In the genomic region with DNA sequence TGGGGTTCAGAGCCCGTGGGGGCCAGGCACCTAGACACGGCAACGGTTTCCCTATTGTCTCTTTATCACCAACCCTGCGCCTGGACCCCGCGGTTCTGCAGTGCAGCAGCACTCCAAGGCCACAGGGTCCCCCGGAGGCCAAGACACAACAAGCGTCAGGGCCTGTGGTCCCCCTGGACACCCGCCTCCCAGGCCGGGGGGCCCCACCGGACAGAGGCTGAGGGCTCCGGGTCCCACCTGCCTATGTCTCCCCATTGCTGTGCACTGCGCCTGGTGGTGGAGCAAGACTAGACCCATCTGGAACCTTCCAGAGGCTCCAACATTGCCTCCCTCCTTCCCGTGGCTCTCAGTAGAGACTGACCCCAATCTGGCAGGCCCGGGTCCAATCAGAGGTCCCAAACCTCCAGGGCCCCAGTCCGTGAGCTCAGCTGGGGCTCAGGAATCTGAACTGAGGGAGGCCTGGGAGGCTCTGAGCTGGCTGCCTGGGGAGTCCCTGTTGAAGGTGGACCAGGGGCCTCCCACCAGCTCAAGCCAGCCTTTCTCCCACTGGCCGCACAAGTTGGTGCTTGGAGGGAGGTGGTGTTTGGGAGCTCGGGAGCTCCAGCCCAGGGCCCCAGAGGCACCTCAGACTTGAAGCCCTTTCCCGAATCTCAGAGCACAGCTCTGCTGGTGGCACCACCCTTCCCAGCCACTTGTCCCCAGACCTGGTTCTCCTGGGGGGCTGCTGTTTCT, we compare ENCODE assay signal across 16 cellular contexts. TPM values are rescaled to one million over a fixed set of nuclear protein-coding genes. Genes with fewer than 3 reads are reported as not detected.
A peak's percentile ranks its signal among the peaks of the same experiment; 100 is the strongest.
DNase-seq lines count a peak whose midpoint lies in the region; ATAC-seq, FAIRE-seq and TF ChIP-seq lines count a peak whose summit lies in the region.
"Had no signal": no experiment of that assay in that cellular context is flagged by ENCODE, and none has a peak within 500 bp of the region (broad histone marks: within the 10 kb centered on the region; RNA-seq: fewer than 3 reads in every experiment).

No MANE protein-coding gene starts in this region.

- H3K36me3 ChIP-seq in HepG2 (replicated peaks in 1 of 2; ENCODE audit: control insufficient read depth in 1 of 2, insufficient read depth in 2 of 2, low read length in 2 of 2) = no peaks in the 10 kb centered on the region
- H3K36me3 ChIP-seq in right lobe of liver = no peaks in the 10 kb centered on the region
- no peaks in the 10 kb centered on the region for H3K36me3 ChIP-seq in PC-3 (ENCODE audit: low read depth, low read length)
- no peaks in the 10 kb centered on the region for H3K36me3 ChIP-seq in H1 (ENCODE audit: control insufficient read depth in 2 of 4, insufficient read depth in 4 of 4, low read length in 3 of 4)
- H3K36me3 ChIP-seq: BLaER1 had no signal

- H2BK5ac ChIP-seq in H1 (ENCODE audit: low read depth, low read length) = no peak overlapping the region

- H2BK120ac ChIP-seq in H1 (replicated peaks; ENCODE audit: low read depth, low read length) = no peak overlapping the region

- H3K27me3 ChIP-seq in HepG2 (ENCODE audit: control insufficient read depth in 1 of 2, insufficient read depth in 2 of 2, low read length in 2 of 2) = peaks cover 18 to 47% of the 10 kb centered on the region in 2 experiments; a peak in 4 of 5 replicates
- H3K27me3 ChIP-seq in right lobe of liver = no peaks in the 10 kb centered on the region
- H3K27me3 ChIP-seq in PC-3 (ENCODE audit: low read length) = peaks cover 22% of the 10 kb centered on the region
- peaks cover 0 to 5% (median 1%) of the 10 kb centered on the region in 4 experiments; a peak in 3 of 7 replicates for H3K27me3 ChIP-seq in H1 (replicated peaks in 1 of 4; ENCODE audit: control insufficient read depth in 3 of 4, extremely low read depth in 1 of 4, insufficient read depth in 3 of 4, low read length in 3 of 4)

- TF ChIP-seq RAD21 in HepG2 (CRISPR knock-in tag; IDR thresholded peaks at IDR 0.05) (no peak), H1 (IDR thresholded peaks at IDR 0.05 in 1 of 2, conservative IDR thresholded peaks at IDR 0.05 in 1 of 2; ENCODE audit: low read depth in 2 of 2, low read length in 2 of 2) (no peak)

- 60% methylated on average over 17 of the region's 19 CpGs for WGBS in HepG2 (ENCODE audit: low lambda C conversion rate)
- 79% methylated on average over 4 of the region's 19 CpGs for WGBS in right lobe of liver (ENCODE audit: insufficient coverage, low coverage, low lambda C conversion rate, missing lambda C conversion rate)
- WGBS in H1 (ENCODE audit: extremely low coverage in 1 of 2, insufficient coverage in 1 of 2, insufficient read length in 1 of 2, insufficient replicate concordance in 2 of 2, low coverage in 1 of 2, low lambda C conversion rate in 2 of 2, missing lambda C conversion rate in 1 of 2), 2 experiments = 90% methylated on average over 18 of the region's 19 CpGs; no CpG with 5 or more reads in 1 of the 2 experiments

- no peak for TF ChIP-seq CTCF in HepG2 (CRISPR knock-in tag; IDR thresholded peaks at IDR 0.05)
- TF ChIP-seq CTCF in right lobe of liver (IDR thresholded peaks at IDR 0.05) = no peak
- no peak for TF ChIP-seq CTCF in PC-3 (conservative IDR thresholded peaks at IDR 0.05; ENCODE audit: low read depth, low read length)
- no peak for TF ChIP-seq CTCF in H1 (IDR thresholded peaks at IDR 0.05; ENCODE audit: control extremely low read depth in 1 of 3, insufficient read depth in 1 of 3, low read depth in 1 of 3, low read length in 3 of 3)
- no peak for TF ChIP-seq CTCF in GM13977 (IDR thresholded peaks at IDR 0.05; ENCODE audit: extremely low read depth, insufficient read depth, missing control alignments)

- no peak overlapping the region for H2BK15ac ChIP-seq in H1 (ENCODE audit: low read length)

- no peak for DNase-seq in HepG2 (ENCODE audit: low spot score)
- DNase-seq in right lobe of liver = no peak
- no peak for DNase-seq in PC-3
- no peak for DNase-seq in H1 (ENCODE audit: low read depth in 1 of 2, low spot score in 2 of 2)
- no peak for DNase-seq in GM13977 (ENCODE audit: low spot score)
- no peak for DNase-seq in RCC 7860 (ENCODE audit: low spot score)
- DNase-seq in posterior cingulate gyrus = no peak
- DNase-seq: CD4-positive, CD25-positive, alpha-beta regulatory T cell; DMS79; GM23248 had no signal

- no peak for TF ChIP-seq EP300 in HepG2 (IDR thresholded peaks at IDR 0.05; ENCODE audit: low read depth in 2 of 2, low read length in 2 of 2)
- no peak for TF ChIP-seq EP300 in HepG2 (CRISPR knock-in tag; IDR thresholded peaks at IDR 0.05; ENCODE audit: borderline replicate concordance)
- no peak for TF ChIP-seq EP300 in H1 (IDR thresholded peaks at IDR 0.05; ENCODE audit: borderline replicate concordance in 1 of 2, low read depth in 2 of 2, low read length in 2 of 2)

- H3K79me1 ChIP-seq in H1 (ENCODE audit: low read depth, low read length) = no peaks in the 10 kb centered on the region

- H3K27ac ChIP-seq in HepG2 (ENCODE audit: extremely low read length, insufficient read depth, low read length) = no peak overlapping the region
- no peak overlapping the region for H3K27ac ChIP-seq in right lobe of liver
- H3K27ac ChIP-seq in PC-3 (ENCODE audit: low read length) = no peak overlapping the region
- no peak overlapping the region for H3K27ac ChIP-seq in H1 (ENCODE audit: low read depth, low read length)
- H3K27ac ChIP-seq: BLaER1, GM23248 had no signal

- H3K56ac ChIP-seq in H1 (replicated peaks; ENCODE audit: insufficient read length, low read depth, low read length) = no peak overlapping the region

- H4K20me1 ChIP-seq in HepG2 (ENCODE audit: insufficient read depth, low read length) (no peaks in the 10 kb centered on the region), PC-3 (ENCODE audit: low read length) (no peaks in the 10 kb centered on the region), H1 (replicated peaks in 1 of 2; ENCODE audit: control insufficient read depth in 1 of 2, insufficient read depth in 2 of 2, low read length in 2 of 2) (peaks cover 0 to 3% of the 10 kb centered on the region in 2 experiments)

- BruUV-seq in HepG2 (replicated peaks; lab: Mats Ljungman, UMichigan) (no TSS peak), PC-3 (replicated peaks; lab: Mats Ljungman, UMichigan) (no TSS peak)

- H2BK12ac ChIP-seq in H1 (ENCODE audit: low read depth, low read length) = no peak overlapping the region

- FAIRE-seq in HepG2 (lab: Jason Lieb, UNC) = no peak
- no peak for FAIRE-seq in H1 (lab: Jason Lieb, UNC)
- FAIRE-seq in RCC 7860 (lab: Jason Lieb, UNC) = no peak
- FAIRE-seq: GM12878 had no signal

- no peaks in the 10 kb centered on the region for H3K23me2 ChIP-seq in H1 (ENCODE audit: low read depth, low read length)

- H2AK5ac ChIP-seq in H1 (ENCODE audit: low read depth, low read length) = no peak overlapping the region

- TF ChIP-seq POLR2A in HepG2 (IDR thresholded peaks at IDR 0.05; ENCODE audit: insufficient read depth in 1 of 2, low read depth in 2 of 2, low read length in 2 of 2) (no peak), right lobe of liver (IDR thresholded peaks at IDR 0.05) (no peak), H1 (IDR thresholded peaks at IDR 0.05; ENCODE audit: control extremely low read depth in 1 of 2, low read depth in 2 of 2, low read length in 2 of 2) (no peak)

- H3K4ac ChIP-seq in H1 (replicated peaks; ENCODE audit: insufficient read length, low read depth, low read length) = no peak overlapping the region

- peaks cover 6% of the 10 kb centered on the region for H3K4me1 ChIP-seq in HepG2 (ENCODE audit: insufficient read depth, low read length)
- no peaks in the 10 kb centered on the region for H3K4me1 ChIP-seq in right lobe of liver
- no peaks in the 10 kb centered on the region for H3K4me1 ChIP-seq in PC-3 (ENCODE audit: insufficient read depth, low read length)
- H3K4me1 ChIP-seq in H1 (replicated peaks in 1 of 4; ENCODE audit: control insufficient read depth in 3 of 4, insufficient read depth in 4 of 4, low read length in 3 of 4) = no peaks in the 10 kb centered on the region; a peak in 2 of 7 replicates
- H3K4me1 ChIP-seq: BLaER1 had no signal

- H3K9me2 ChIP-seq in PC-3 (replicated peaks; ENCODE audit: low read length) = no peaks in the 10 kb centered on the region

- no peak overlapping the region for H2BK20ac ChIP-seq in H1 (ENCODE audit: low read length)

- in situ Hi-C loops in HepG2 (cut with HindIII; ENCODE audit: extremely low pct_ligation_motif_present, low pct_unique_long_range_greater_than_20kb) = no loop called here
- in situ Hi-C loops in GM13977 (cut with MboI; ENCODE audit: low pct_unique_long_range_greater_than_20kb, low sequenced_read_pairs, unreplicated experiment) = no loop called here

- no peak overlapping the region for H4K5ac ChIP-seq in H1 (ENCODE audit: insufficient read length, low read depth, low read length)

- H4K91ac ChIP-seq in H1 (replicated peaks; ENCODE audit: insufficient read length, low read length) = no peak overlapping the region

- H3K18ac ChIP-seq in H1 (ENCODE audit: extremely low read depth, low read length) = no peak overlapping the region

- H2AFZ ChIP-seq in HepG2 (ENCODE audit: low read length) (no peak overlapping the region), PC-3 (ENCODE audit: low read length) (no peak overlapping the region), H1 (ENCODE audit: low read length) (no peak overlapping the region)
- H2AFZ ChIP-seq: GM23248 had no signal

- intact Hi-C loops in HepG2 (cut with micrococcal nuclease; ENCODE audit: unreplicated experiment) (no loop called here), right lobe of liver (cut with DNase I) (no loop called here), PC-3 (cut with micrococcal nuclease) (no loop called here), posterior cingulate gyrus (cut with DNase I) (no loop called here)

- CTCF ChIA-PET in HepG2 (lab: Yijun Ruan, JAX; ENCODE audit: low intra/inter-chr PET ratio, low total read pairs) (no interaction called here), PC-3 (lab: Charles Lee) (no interaction called here), H1 (lab: Charles Lee; ENCODE audit: partially characterized antibody) (interaction anchor here (0.8 to 1.6 kb wide), 9 partner anchors 11 to 245 kb away, joined by 3 to 5 read pairs (median 3); no protein-coding TSS in a partner anchor)

- peak overlapping the region; percentile 92; the same call in 1 of the 2 replicates for H4K8ac ChIP-seq in H1 (ENCODE audit: extremely low read depth, insufficient read depth, low read length)

- H3K9me3 ChIP-seq in HepG2 (ENCODE audit: low read length) = no peaks in the 10 kb centered on the region
- H3K9me3 ChIP-seq in right lobe of liver = no peaks in the 10 kb centered on the region
- H3K9me3 ChIP-seq in PC-3 (ENCODE audit: low read length) = no peaks in the 10 kb centered on the region
- no peaks in the 10 kb centered on the region for H3K9me3 ChIP-seq in H1 (ENCODE audit: insufficient read depth in 2 of 2, low read depth in 1 of 2, low read length in 1 of 2)
- H3K9me3 ChIP-seq: BLaER1 had no signal

- ATAC-seq in HepG2 (peak; percentile 4; the same call in 2 of the 3 replicates), right lobe of liver (no peak), PC-3 (peak; percentile 26; the same call in 1 of the 2 replicates)
- ATAC-seq: GM12878 had no signal

- no peak overlapping the region for H3K14ac ChIP-seq in H1 (ENCODE audit: insufficient read length)

- POLR2A ChIA-PET in HepG2 (lab: Yijun Ruan, JAX) = no interaction called here
- POLR2A ChIA-PET in PC-3 (lab: Charles Lee; ENCODE audit: unreplicated experiment) = no interaction called here
- POLR2A ChIA-PET in H1 (lab: Charles Lee; ENCODE audit: partially characterized antibody) = interaction anchor here (0.6 kb wide), 1 partner anchor 349 kb away, joined by 3 read pairs; no protein-coding TSS in a partner anchor

- H3K4me2 ChIP-seq in HepG2 (ENCODE audit: low read depth, low read length) = no peak overlapping the region
- H3K4me2 ChIP-seq in PC-3 (ENCODE audit: low read length) = no peak overlapping the region
- no peak overlapping the region for H3K4me2 ChIP-seq in H1 (ENCODE audit: insufficient read depth in 1 of 2, low read depth in 2 of 2, low read length in 2 of 2)
- H3K4me2 ChIP-seq: BLaER1 had no signal

- H3K9ac ChIP-seq in HepG2 (ENCODE audit: insufficient read depth, low read depth, low read length) (no peak overlapping the region), PC-3 (ENCODE audit: low read length) (no peak overlapping the region), H1 (replicated peaks in 1 of 4; ENCODE audit: extremely low read depth in 1 of 4, low read depth in 3 of 4, low read length in 3 of 4) (no peak overlapping the region)
- H3K9ac ChIP-seq: BLaER1, GM23248 had no signal

- H3K4me3 ChIP-seq in HepG2 (replicated peaks in 1 of 3; ENCODE audit: insufficient read depth in 1 of 3, low read depth in 2 of 3, low read length in 3 of 3) (no peak overlapping the region), right lobe of liver (no peak overlapping the region), PC-3 (ENCODE audit: low read length) (no peak overlapping the region), H1 (ENCODE audit: extremely low read depth in 1 of 4, insufficient read depth in 2 of 4, low read depth in 3 of 4, low read length in 4 of 4) (no peak overlapping the region)
- H3K4me3 ChIP-seq: BLaER1, GM12878, GM23248 had no signal

- no peaks in the 10 kb centered on the region for H3F3A ChIP-seq in PC-3 (ENCODE audit: low read length, unreplicated experiment)

- H3K23ac ChIP-seq in H1 (ENCODE audit: insufficient read length) = no peak overlapping the region

- no peaks in the 10 kb centered on the region for H3K79me2 ChIP-seq in HepG2 (ENCODE audit: insufficient read depth, low read length)
- H3K79me2 ChIP-seq in PC-3 (ENCODE audit: low read length) = no peaks in the 10 kb centered on the region
- H3K79me2 ChIP-seq in H1 (ENCODE audit: control insufficient read depth in 1 of 2, insufficient read depth in 2 of 2, low read length in 2 of 2) = no peaks in the 10 kb centered on the region

RNA-seq across cellular contexts. Expression of gene GATA5, which starts 8.8 kb away (rescaled TPM):
- total RNA-seq in HepG2 (2016; rRNA removed; fragmentation: Illumina TruSeq; extraction: Trizol) = 0.20 and 0.39 TPM in 2 replicates
- total RNA-seq in HepG2 (2016; cell fraction: cytosol; rRNA removed; fragmentation: Illumina TruSeq; extraction: Trizol; ENCODE audit: low read depth) = 0.09 and 0.10 TPM in 2 replicates
- 0.10 and 0.32 TPM in 2 replicates for total RNA-seq in HepG2 (2016; cell fraction: insoluble cytoplasmic fraction; rRNA removed; fragmentation: Illumina TruSeq; extraction: Trizol)
- total RNA-seq in HepG2 (2016; cell fraction: membrane; rRNA removed; fragmentation: Illumina TruSeq; extraction: Trizol) = 0.31 and 0.65 TPM in 2 replicates
- 0.19 and 0.22 TPM in 2 replicates for total RNA-seq in HepG2 (2016; cell fraction: nucleus; rRNA removed; fragmentation: Illumina TruSeq; extraction: Trizol)
- polyA plus RNA-seq in HepG2 (2011; rRNA removed) = 0.12 and 0.18 TPM in 2 replicates
- polyA plus RNA-seq in HepG2 (2011; cell fraction: cytosol; rRNA removed) = 0.10 and 0.19 TPM in 2 replicates
- polyA plus RNA-seq in HepG2 (2011; cell fraction: nucleus; rRNA removed) = 0.09 and 0.27 TPM in 2 replicates
- polyA plus RNA-seq in HepG2 (2012) = 0.05 and 0.16 TPM in 2 replicates
- polyA plus RNA-seq in HepG2 (2016; cell fraction: cytosol; fragmentation: Illumina TruSeq; extraction: Trizol; ENCODE audit: low read depth) = 0.26 and 0.33 TPM in 2 replicates
- polyA plus RNA-seq in HepG2 (2016; cell fraction: insoluble cytoplasmic fraction; fragmentation: Illumina TruSeq; extraction: Trizol; ENCODE audit: low read depth) = 0.29 and 0.56 TPM in 2 replicates
- polyA plus RNA-seq in HepG2 (2016; cell fraction: membrane; fragmentation: Illumina TruSeq; extraction: Trizol; ENCODE audit: low read depth) = 0.41 and 0.42 TPM in 2 replicates
- 0.41 and 0.80 TPM in 2 replicates for polyA plus RNA-seq in HepG2 (2016; cell fraction: nucleus; fragmentation: Illumina TruSeq; extraction: Trizol; ENCODE audit: insufficient read depth, low read depth)
- polyA minus RNA-seq in HepG2 (2011; rRNA and poly(A)+ RNA removed; ENCODE audit: low replicate concordance) = 0.18 TPM in 1 of 2 replicates, not detected in the other
- not detected in 2 replicates for polyA minus RNA-seq in HepG2 (2011; cell fraction: cytosol; rRNA and poly(A)+ RNA removed)
- not detected in 2 replicates for polyA minus RNA-seq in HepG2 (2011; cell fraction: nucleus; rRNA and poly(A)+ RNA removed)
- total RNA-seq in right lobe of liver = under 1 TPM; 0.12 to 0.56 (median 0.26) TPM
- 0.18 and 0.46 TPM in 2 replicates for total RNA-seq in PC-3 (2014; rRNA removed)
- total RNA-seq in H1 (2021; fragmentation: NEBNext Ultra II Directional; extraction: Animal tissue kit (Norgen Biotek cat#: 25700)) = 0.11 and 0.15 TPM in 2 replicates
- 0.08 TPM in 2 replicates for polyA plus RNA-seq in H1 (2011; rRNA removed)
- 0.10 TPM for polyA plus RNA-seq in H1 (2011; cell fraction: cytosol; rRNA removed)
- 0.14 TPM for polyA plus RNA-seq in H1 (2011; cell fraction: nucleus; rRNA removed)
- polyA plus RNA-seq in H1 (2012, experiment 1 of 2) = 0.11 to 0.17 TPM (median 0.12 TPM) in 3 of 4 replicates, not detected in the other
- 0.12 TPM for polyA plus RNA-seq in H1 (2012, experiment 2 of 2)
- polyA plus RNA-seq in H1 (2013, experiment 1 of 2) = 0.08 TPM
- 0.07 TPM for polyA plus RNA-seq in H1 (2013, experiment 2 of 2)
- polyA minus RNA-seq in H1 (2011; rRNA and poly(A)+ RNA removed) = 0.05 and 0.06 TPM in 2 replicates
- polyA minus RNA-seq in H1 (2011; cell fraction: cytosol; rRNA and poly(A)+ RNA removed) = not detected
- not detected for polyA minus RNA-seq in H1 (2011; cell fraction: nucleus; rRNA and poly(A)+ RNA removed)
- total RNA-seq: A673; CD4-positive, CD25-positive, alpha-beta regulatory T cell; GM12878; GM23248 had no signal
- polyA plus RNA-seq: CD4-positive, CD25-positive, alpha-beta regulatory T cell; GM12878; GM23248; IgD-negative memory B cell had no signal

RNA-seq across cellular contexts. Expression of gene RBBP8NL, which starts 39.6 kb away (rescaled TPM):
- total RNA-seq in HepG2 (2016; rRNA removed; fragmentation: Illumina TruSeq; extraction: Trizol) = 0.46 and 0.86 TPM in 2 replicates
- total RNA-seq in HepG2 (2016; cell fraction: cytosol; rRNA removed; fragmentation: Illumina TruSeq; extraction: Trizol; ENCODE audit: low read depth) = 0.30 and 0.62 TPM in 2 replicates
- total RNA-seq in HepG2 (2016; cell fraction: insoluble cytoplasmic fraction; rRNA removed; fragmentation: Illumina TruSeq; extraction: Trizol) = 0.65 and 0.76 TPM in 2 replicates
- total RNA-seq in HepG2 (2016; cell fraction: membrane; rRNA removed; fragmentation: Illumina TruSeq; extraction: Trizol) = 0.52 and 0.65 TPM in 2 replicates
- total RNA-seq in HepG2 (2016; cell fraction: nucleus; rRNA removed; fragmentation: Illumina TruSeq; extraction: Trizol) = 0.78 and 0.81 TPM in 2 replicates
- 0.69 and 0.82 TPM in 2 replicates for polyA plus RNA-seq in HepG2 (2011; rRNA removed)
- polyA plus RNA-seq in HepG2 (2011; cell fraction: cytosol; rRNA removed) = 0.46 and 0.94 TPM in 2 replicates
- 1.1 and 1.2 TPM in 2 replicates for polyA plus RNA-seq in HepG2 (2011; cell fraction: nucleus; rRNA removed)
- polyA plus RNA-seq in HepG2 (2012) = 0.24 and 0.42 TPM in 2 replicates
- polyA plus RNA-seq in HepG2 (2016; cell fraction: cytosol; fragmentation: Illumina TruSeq; extraction: Trizol; ENCODE audit: low read depth) = 0.52 and 0.54 TPM in 2 replicates
- polyA plus RNA-seq in HepG2 (2016; cell fraction: insoluble cytoplasmic fraction; fragmentation: Illumina TruSeq; extraction: Trizol; ENCODE audit: low read depth) = 0.67 and 0.91 TPM in 2 replicates
- polyA plus RNA-seq in HepG2 (2016; cell fraction: membrane; fragmentation: Illumina TruSeq; extraction: Trizol; ENCODE audit: low read depth) = 0.51 and 0.60 TPM in 2 replicates
- polyA plus RNA-seq in HepG2 (2016; cell fraction: nucleus; fragmentation: Illumina TruSeq; extraction: Trizol; ENCODE audit: insufficient read depth, low read depth) = 0.97 and 1.1 TPM in 2 replicates
- polyA minus RNA-seq in HepG2 (2011; rRNA and poly(A)+ RNA removed; ENCODE audit: low replicate concordance) = 0.40 TPM in 1 of 2 replicates, not detected in the other
- polyA minus RNA-seq in HepG2 (2011; cell fraction: cytosol; rRNA and poly(A)+ RNA removed) = 0.40 TPM in 1 of 2 replicates, not detected in the other
- polyA minus RNA-seq in HepG2 (2011; cell fraction: nucleus; rRNA and poly(A)+ RNA removed) = 0.26 and 0.75 TPM in 2 replicates
- not detected for total RNA-seq in right lobe of liver
- total RNA-seq in PC-3 (2014; rRNA removed) = 9.3 and 9.4 TPM in 2 replicates
- total RNA-seq in H1 (2021; fragmentation: NEBNext Ultra II Directional; extraction: Animal tissue kit (Norgen Biotek cat#: 25700)) = 0.43 and 0.59 TPM in 2 replicates
- 0.48 and 0.88 TPM in 2 replicates for polyA plus RNA-seq in H1 (2011; rRNA removed)
- 0.75 TPM for polyA plus RNA-seq in H1 (2011; cell fraction: cytosol; rRNA removed)
- polyA plus RNA-seq in H1 (2011; cell fraction: nucleus; rRNA removed) = 1.4 TPM
- 0.55 to 1.1 TPM (median 0.65 TPM) in 4 replicates for polyA plus RNA-seq in H1 (2012, experiment 1 of 2)
- 0.46 TPM for polyA plus RNA-seq in H1 (2012, experiment 2 of 2)
- polyA plus RNA-seq in H1 (2013, experiment 1 of 2) = 0.71 TPM
- 0.63 TPM for polyA plus RNA-seq in H1 (2013, experiment 2 of 2)
- polyA minus RNA-seq in H1 (2011; rRNA and poly(A)+ RNA removed) = 0.09 and 0.20 TPM in 2 replicates
- 1.4 TPM for polyA minus RNA-seq in H1 (2011; cell fraction: cytosol; rRNA and poly(A)+ RNA removed)
- polyA minus RNA-seq in H1 (2011; cell fraction: nucleus; rRNA and poly(A)+ RNA removed) = 1.9 TPM
- total RNA-seq: A673; CD4-positive, CD25-positive, alpha-beta regulatory T cell; G401; GM12878; GM23248; H7 had no signal
- polyA plus RNA-seq: CD4-positive, CD25-positive, alpha-beta regulatory T cell; GM12878; GM23248; IgD-negative memory B cell had no signal

RNA-seq across cellular contexts. Expression of gene CABLES2, which starts 59.9 kb away (rescaled TPM):
- 9.7 and 10.2 TPM in 2 replicates for total RNA-seq in HepG2 (2016; rRNA removed; fragmentation: Illumina TruSeq; extraction: Trizol)
- total RNA-seq in HepG2 (2016; cell fraction: cytosol; rRNA removed; fragmentation: Illumina TruSeq; extraction: Trizol; ENCODE audit: low read depth) = 3.4 and 4.0 TPM in 2 replicates
- 9.2 and 9.3 TPM in 2 replicates for total RNA-seq in HepG2 (2016; cell fraction: insoluble cytoplasmic fraction; rRNA removed; fragmentation: Illumina TruSeq; extraction: Trizol)
- total RNA-seq in HepG2 (2016; cell fraction: membrane; rRNA removed; fragmentation: Illumina TruSeq; extraction: Trizol) = 13.2 and 14.3 TPM in 2 replicates
- total RNA-seq in HepG2 (2016; cell fraction: nucleus; rRNA removed; fragmentation: Illumina TruSeq; extraction: Trizol) = 5.6 and 7.3 TPM in 2 replicates
- 5.2 and 5.9 TPM in 2 replicates for polyA plus RNA-seq in HepG2 (2011; rRNA removed)
- 4.8 and 5.4 TPM in 2 replicates for polyA plus RNA-seq in HepG2 (2011; cell fraction: cytosol; rRNA removed)
- polyA plus RNA-seq in HepG2 (2011; cell fraction: nucleus; rRNA removed) = 6.8 and 7.6 TPM in 2 replicates
- 4.7 and 5.4 TPM in 2 replicates for polyA plus RNA-seq in HepG2 (2012)
- polyA plus RNA-seq in HepG2 (2016; cell fraction: cytosol; fragmentation: Illumina TruSeq; extraction: Trizol; ENCODE audit: low read depth) = 7.5 and 8.3 TPM in 2 replicates
- polyA plus RNA-seq in HepG2 (2016; cell fraction: insoluble cytoplasmic fraction; fragmentation: Illumina TruSeq; extraction: Trizol; ENCODE audit: low read depth) = 20.6 and 26.7 TPM in 2 replicates
- polyA plus RNA-seq in HepG2 (2016; cell fraction: membrane; fragmentation: Illumina TruSeq; extraction: Trizol; ENCODE audit: low read depth) = 20.0 and 22.1 TPM in 2 replicates
- 18.8 and 19.3 TPM in 2 replicates for polyA plus RNA-seq in HepG2 (2016; cell fraction: nucleus; fragmentation: Illumina TruSeq; extraction: Trizol; ENCODE audit: insufficient read depth, low read depth)
- 5.3 and 6.3 TPM in 2 replicates for polyA minus RNA-seq in HepG2 (2011; rRNA and poly(A)+ RNA removed; ENCODE audit: low replicate concordance)
- polyA minus RNA-seq in HepG2 (2011; cell fraction: cytosol; rRNA and poly(A)+ RNA removed) = 4.9 and 6.3 TPM in 2 replicates
- polyA minus RNA-seq in HepG2 (2011; cell fraction: nucleus; rRNA and poly(A)+ RNA removed) = 4.8 and 5.2 TPM in 2 replicates
- total RNA-seq in right lobe of liver = 1 to 10 TPM; 1.4 to 2.9 (median 2.5) TPM
- total RNA-seq in PC-3 (2014; rRNA removed) = 12.4 and 13.5 TPM in 2 replicates
- 8.0 TPM in 2 replicates for total RNA-seq in H1 (2021; fragmentation: NEBNext Ultra II Directional; extraction: Animal tissue kit (Norgen Biotek cat#: 25700))
- 8.8 and 10.5 TPM in 2 replicates for polyA plus RNA-seq in H1 (2011; rRNA removed)
- polyA plus RNA-seq in H1 (2011; cell fraction: cytosol; rRNA removed) = 6.5 TPM
- polyA plus RNA-seq in H1 (2011; cell fraction: nucleus; rRNA removed) = 9.7 TPM
- polyA plus RNA-seq in H1 (2012, experiment 1 of 2) = 8.2 to 10.9 TPM (median 9.6 TPM) in 4 replicates
- polyA plus RNA-seq in H1 (2012, experiment 2 of 2) = 7.4 TPM
- polyA plus RNA-seq in H1 (2013, experiment 1 of 2) = 5.3 TPM
- 5.6 TPM for polyA plus RNA-seq in H1 (2013, experiment 2 of 2)
- 5.2 and 5.7 TPM in 2 replicates for polyA minus RNA-seq in H1 (2011; rRNA and poly(A)+ RNA removed)
- 7.8 TPM for polyA minus RNA-seq in H1 (2011; cell fraction: cytosol; rRNA and poly(A)+ RNA removed)
- polyA minus RNA-seq in H1 (2011; cell fraction: nucleus; rRNA and poly(A)+ RNA removed) = 4.3 TPM

Comparison
In these comparisons a context has a peak if more than half of its experiments do, and no peak if none do; other contexts are left out.
1. ATAC-seq: peak in HepG2 (single experiment) and PC-3 (single experiment); none in right lobe of liver (0 of 4).